Comparison of ENCODE assay signal across 17 cellular contexts in the genomic region with DNA sequence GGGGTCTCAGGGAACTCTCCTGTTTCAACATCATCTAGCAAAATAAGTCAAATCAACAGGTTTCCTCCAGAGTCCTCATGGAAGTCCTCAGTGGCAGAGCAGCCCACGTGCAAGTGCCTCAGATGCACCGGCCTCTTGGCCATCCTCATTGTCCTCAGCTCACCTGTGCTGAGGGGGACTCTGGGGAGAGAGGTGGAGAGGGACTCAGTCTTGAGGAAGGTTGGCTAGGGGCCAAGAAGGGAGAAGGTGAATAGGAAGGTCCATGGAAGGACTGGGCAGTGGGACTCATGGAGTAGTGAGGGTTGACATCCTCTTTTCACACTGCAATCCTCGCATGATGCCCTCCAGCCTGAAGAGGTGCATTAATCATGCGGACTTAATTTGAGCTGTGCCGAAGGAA.
"Had no signal": no experiment of that assay in that cellular context is flagged by ENCODE, and none has a peak within 500 bp of the region (broad histone marks: within the 10 kb centered on the region; RNA-seq: fewer than 3 reads in every experiment).

No MANE protein-coding gene starts in this region.

- DNase-seq: effector memory CD4-positive, alpha-beta T cell; heart left ventricle; hippocampal formation; left colon; left ventricle myocardium superior; mesendoderm; naive B cell; spleen; stimulated activated CD4-positive, alpha-beta T cell treated with anti-CD3 and anti-CD28 coated beads, Interleukin-15, amount 100 ng/mL, for 24 hours; stimulated activated CD4-positive, alpha-beta T cell treated with anti-CD3 and anti-CD28 coated beads, Interleukin-1b, Interleukin-23, amount 100 ng/mL, for 48 hours; stimulated activated CD4-positive, alpha-beta T cell treated with anti-CD3 and anti-CD28 coated beads, Interleukin-4, amount 100 ng/mL, for 24 hours; stimulated activated naive CD4-positive, alpha-beta T cell; trophoblast cell had no signal

- H3K36me3 Mint-ChIP-seq: naive B cell had no signal

- H3K4me3 ChIP-seq: heart left ventricle, lung, spleen had no signal

- ATAC-seq: esophagus mucosa, heart left ventricle, left colon, left ventricle myocardium superior, sciatic nerve had no signal

- H3K27ac ChIP-seq: heart left ventricle, neutrophil, spleen had no signal

- H3K4me3 Mint-ChIP-seq: naive B cell had no signal
